Comparison of ENCODE assay signal across 8 cellular contexts in the genomic region with DNA sequence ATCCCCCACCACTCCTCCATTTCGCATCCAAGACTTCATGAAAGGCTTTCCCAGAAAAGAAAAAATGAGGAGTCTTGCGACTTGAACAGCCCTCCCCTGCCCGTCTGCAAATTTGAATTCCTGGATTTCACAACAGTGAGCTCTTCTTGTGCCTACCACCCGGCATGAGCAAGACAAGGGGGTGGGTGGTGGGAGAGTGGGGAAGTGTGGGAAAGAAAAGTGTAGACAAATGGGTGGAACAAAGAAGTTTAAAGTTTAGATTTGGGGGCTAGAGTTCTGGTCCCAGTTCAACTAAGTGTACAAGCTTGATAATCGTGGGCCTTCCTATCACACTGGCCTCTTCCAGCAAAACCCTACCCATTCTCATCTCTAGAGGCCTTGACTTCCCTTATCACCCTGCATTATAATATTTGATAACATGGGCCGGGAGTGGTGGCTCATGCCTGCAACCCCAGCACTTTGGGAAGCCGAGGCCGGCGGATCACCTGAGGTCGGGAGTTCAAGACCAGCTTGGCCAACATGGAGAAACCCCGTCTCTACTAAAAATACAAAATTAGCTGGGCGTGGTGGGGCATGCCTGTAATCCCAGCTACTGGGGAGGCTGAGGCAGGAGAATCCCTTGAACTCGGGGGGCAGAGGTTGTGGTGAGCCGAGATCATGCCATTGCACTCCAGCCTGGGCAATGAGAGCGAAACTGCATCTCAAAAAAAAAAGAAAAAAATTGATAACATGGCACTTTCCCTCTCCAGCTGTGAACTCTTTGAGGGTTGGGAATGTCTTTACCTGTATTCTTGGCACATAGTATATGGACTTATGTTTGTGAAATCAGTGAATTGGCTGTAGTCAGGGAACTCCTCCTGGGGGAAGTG. TPM values are rescaled to one million over a fixed set of nuclear protein-coding genes. Genes with fewer than 3 reads are reported as not detected.
DNase-seq lines count a peak whose midpoint lies in the region; ATAC-seq and TF ChIP-seq lines count a peak whose summit lies in the region.

No MANE protein-coding gene starts in this region.

- peaks cover 8% of the 10 kb centered on the region for H3K4me1 ChIP-seq in mesendoderm (ENCODE audit: control insufficient read depth, low read depth, low read length)

- H3K9me3 Mint-ChIP-seq in stimulated activated naive CD8-positive, alpha-beta T cell treated with anti-CD3 and anti-CD28 coated beads, Interleukin-15, Interleukin-2, amounts not matched to agents 100 ng/mL and 50 ng/mL, for 24 hours = no peaks in the 10 kb centered on the region
- no peaks in the 10 kb centered on the region for H3K9me3 Mint-ChIP-seq in brain

- peak overlapping the region; percentile 31 for H3K18ac ChIP-seq in mesendoderm (ENCODE audit: low read length)

- H3K27me3 Mint-ChIP-seq in stimulated activated naive CD8-positive, alpha-beta T cell treated with anti-CD3 and anti-CD28 coated beads, Interleukin-15, Interleukin-2, amounts not matched to agents 100 ng/mL and 50 ng/mL, for 24 hours = no peaks in the 10 kb centered on the region
- peaks cover 17% of the 10 kb centered on the region for H3K27me3 Mint-ChIP-seq in brain

- peak overlapping the region; percentile 59 for H3K4me2 ChIP-seq in mesendoderm (ENCODE audit: low read length)

- H2AK5ac ChIP-seq in mesendoderm (ENCODE audit: low read length) = no peak overlapping the region

- peak overlapping the region; percentile 1 for H3K23ac ChIP-seq in mesendoderm (ENCODE audit: low read length)

- WGBS in mesendoderm (ENCODE audit: extremely low coverage, insufficient coverage, low lambda C conversion rate) = no CpG with 5 or more reads among the region's 15 CpGs

- no peak for ATAC-seq in stimulated activated naive CD8-positive, alpha-beta T cell treated with anti-CD3 and anti-CD28 coated beads, Interleukin-15, Interleukin-2, amounts not matched to agents 100 U/mL and 50 U/mL, for 24 hours
- no peak for ATAC-seq in HG03565 (IDR thresholded peaks at IDR 0.05; ENCODE audit: unreplicated experiment)
- no peak for ATAC-seq in GM18868 (IDR thresholded peaks at IDR 0.05; ENCODE audit: unreplicated experiment)
- no peak for ATAC-seq in HG03135 (IDR thresholded peaks at IDR 0.05; ENCODE audit: unreplicated experiment)

- no peaks in the 10 kb centered on the region for H3K36me3 ChIP-seq in mesendoderm (ENCODE audit: control insufficient read depth, insufficient read depth, low read length)

- H3K27me3 ChIP-seq in mesendoderm (ENCODE audit: insufficient read depth, low read length, poor library complexity) = no peaks in the 10 kb centered on the region

- peak overlapping the region; percentile 84 for H3K56ac ChIP-seq in mesendoderm (ENCODE audit: low read length)

- peaks cover 32% of the 10 kb centered on the region for H3K79me2 ChIP-seq in mesendoderm (ENCODE audit: control insufficient read depth, insufficient read depth, low read length)

- no peak for TF ChIP-seq CTCF in brain (conservative IDR thresholded peaks at IDR 0.05)

- H2BK120ac ChIP-seq in mesendoderm (ENCODE audit: low read depth, low read length) = no peak overlapping the region

- H3K79me1 ChIP-seq in mesendoderm (ENCODE audit: low read length) = peaks cover 26% of the 10 kb centered on the region

- H3K27ac ChIP-seq in mesendoderm (ENCODE audit: low read depth, low read length) = peak overlapping the region; percentile 53

- no peak overlapping the region for H4K8ac ChIP-seq in mesendoderm (ENCODE audit: low read depth, low read length)

- peaks cover 82% of the 10 kb centered on the region for H3K4me1 Mint-ChIP-seq in stimulated activated naive CD8-positive, alpha-beta T cell treated with anti-CD3 and anti-CD28 coated beads, Interleukin-15, Interleukin-2, amounts not matched to agents 100 ng/mL and 50 ng/mL, for 24 hours (ENCODE audit: low read depth)
- H3K4me1 Mint-ChIP-seq in brain = peaks cover 81% of the 10 kb centered on the region

- H3K9ac ChIP-seq in mesendoderm (ENCODE audit: low read length) = peak overlapping the region; percentile 77

- H3K4ac ChIP-seq in mesendoderm (ENCODE audit: low read depth, low read length) = no peak overlapping the region

- H3K27ac Mint-ChIP-seq in stimulated activated naive CD8-positive, alpha-beta T cell treated with anti-CD3 and anti-CD28 coated beads, Interleukin-15, Interleukin-2, amounts not matched to agents 100 ng/mL and 50 ng/mL, for 24 hours = peak overlapping the region; percentile 87
- peak overlapping the region; percentile 90 to 97 (median 96) for H3K27ac Mint-ChIP-seq in brain

- H3K4me3 ChIP-seq in mesendoderm (ENCODE audit: low read length) = peak overlapping the region; percentile 14

- peak overlapping the region; percentile 96 for H3K4me3 Mint-ChIP-seq in stimulated activated naive CD8-positive, alpha-beta T cell treated with anti-CD3 and anti-CD28 coated beads, Interleukin-15, Interleukin-2, amounts not matched to agents 100 ng/mL and 50 ng/mL, for 24 hours
- peak overlapping the region; percentile 90 to 93 (median 91) for H3K4me3 Mint-ChIP-seq in brain

- DNase-seq in stimulated activated naive CD8-positive, alpha-beta T cell treated with anti-CD3 and anti-CD28 coated beads, Interleukin-15, Interleukin-2, amounts not matched to agents 100 U/mL and 50 U/mL, for 24 hours = no peak
- DNase-seq in mesendoderm (no peak), NCI-H1048 (lab: John Stamatoyannopoulos, UW) (no peak)

- H4K5ac ChIP-seq in mesendoderm (ENCODE audit: low read length) = no peak overlapping the region

- H2BK15ac ChIP-seq in mesendoderm (replicated peaks; ENCODE audit: low read depth) = no peak overlapping the region

- peak overlapping the region; percentile 29 for H2BK5ac ChIP-seq in mesendoderm (ENCODE audit: low read length)

- H3K36me3 Mint-ChIP-seq in stimulated activated naive CD8-positive, alpha-beta T cell treated with anti-CD3 and anti-CD28 coated beads, Interleukin-15, Interleukin-2, amounts not matched to agents 100 ng/mL and 50 ng/mL, for 24 hours (ENCODE audit: low read depth) = peaks cover 57% of the 10 kb centered on the region
- H3K36me3 Mint-ChIP-seq in brain = peaks cover 39% of the 10 kb centered on the region

RNA-seq across cellular contexts. Expression of gene C6orf47, which starts 0.7 kb away (rescaled TPM):
- polyA plus RNA-seq in brain (ENCODE audit: insufficient read depth, low read depth, low replicate concordance) = 29.4 TPM
- 7.4 TPM for polyA plus RNA-seq in mesendoderm (2013, experiment 1 of 2)
- polyA plus RNA-seq in mesendoderm (2013, experiment 2 of 2) = 7.6 TPM

RNA-seq across cellular contexts. Expression of gene GPANK1, which starts 3.6 kb away (rescaled TPM):
- polyA plus RNA-seq in brain (ENCODE audit: insufficient read depth, low read depth, low replicate concordance) = 82.4 TPM
- polyA plus RNA-seq in mesendoderm (2013, experiment 1 of 2) = 51.9 TPM
- polyA plus RNA-seq in mesendoderm (2013, experiment 2 of 2) = 51.4 TPM

RNA-seq across cellular contexts. Expression of gene CSNK2B, which starts 4.6 kb away (rescaled TPM):
- 504 TPM for polyA plus RNA-seq in brain (ENCODE audit: insufficient read depth, low read depth, low replicate concordance)
- polyA plus RNA-seq in mesendoderm (2013, experiment 1 of 2) = 302 TPM
- polyA plus RNA-seq in mesendoderm (2013, experiment 2 of 2) = 314 TPM

RNA-seq across cellular contexts. Expression of gene APOM, which starts 5.5 kb away (rescaled TPM):
- 12.0 TPM for polyA plus RNA-seq in brain (ENCODE audit: insufficient read depth, low read depth, low replicate concordance)
- polyA plus RNA-seq in mesendoderm (2013, experiment 1 of 2) = 3.3 TPM
- polyA plus RNA-seq in mesendoderm (2013, experiment 2 of 2) = 3.5 TPM

RNA-seq across cellular contexts. Expression of gene LY6G5B, which starts 8.5 kb away (rescaled TPM):
- polyA plus RNA-seq in brain (ENCODE audit: insufficient read depth, low read depth, low replicate concordance) = 4.1 TPM
- polyA plus RNA-seq in mesendoderm (2013, experiment 1 of 2) = 10.5 TPM
- 12.0 TPM for polyA plus RNA-seq in mesendoderm (2013, experiment 2 of 2)
